ENCODE assay signal across 24 cellular contexts in the genomic region with DNA sequence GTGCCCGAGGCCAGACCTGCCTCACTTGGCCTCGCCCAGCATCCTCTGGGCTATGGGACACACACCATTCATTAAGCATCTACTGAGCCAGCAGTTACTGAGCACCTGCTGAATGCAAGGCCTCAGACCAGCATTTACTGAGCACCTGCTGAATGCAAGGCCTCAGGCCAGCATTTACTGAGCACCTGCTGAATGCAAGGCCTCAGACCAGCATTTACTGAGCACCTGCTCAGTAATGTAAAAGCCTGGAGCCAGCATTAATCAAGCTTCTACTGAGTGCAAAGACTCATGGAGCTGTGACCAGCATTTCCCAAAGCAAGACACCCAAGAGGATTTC. TPM values are rescaled to one million over a fixed set of nuclear protein-coding genes. Genes with fewer than 3 reads are reported as not detected.
DNase-seq lines count a peak whose midpoint lies in the region; ATAC-seq, FAIRE-seq and TF ChIP-seq lines count a peak whose summit lies in the region.
"Had no signal": no experiment of that assay in that cellular context is flagged by ENCODE, and none has a peak within 500 bp of the region (broad histone marks: within the 10 kb centered on the region; RNA-seq: fewer than 3 reads in every experiment).

No MANE protein-coding gene starts in this region.

- H3K4me1 Mint-ChIP-seq in CD4-positive, alpha-beta T cell (ENCODE audit: low read depth): peaks cover 11% of the 10 kb centered on the region

- H2AFZ ChIP-seq in K562 (ENCODE audit: low read depth, low read length): no peak overlapping the region

- WGBS in K562 (ENCODE audit: insufficient coverage, low coverage, missing lambda C conversion rate): 80% methylated on average over 1 of the region's 2 CpGs

- H3K9me3 Mint-ChIP-seq in CD4-positive, alpha-beta T cell: no peaks in the 10 kb centered on the region
- H3K9me3 Mint-ChIP-seq: CD14-positive monocyte; CD8-positive, alpha-beta T cell had no signal

- no peak for TF ChIP-seq RAD21 in K562 (CRISPR knock-in tag; conservative IDR thresholded peaks at IDR 0.05 in 1 of 2, IDR thresholded peaks at IDR 0.05 in 1 of 2)

- H4K20me1 ChIP-seq in K562 (replicated peaks; ENCODE audit: control insufficient read depth, insufficient read depth, low read length): no peaks in the 10 kb centered on the region

- no peak overlapping the region for H3K27ac Mint-ChIP-seq in CD4-positive, alpha-beta T cell
- H3K27ac Mint-ChIP-seq: CD4-positive, CD25-positive, alpha-beta regulatory T cell; CD8-positive, alpha-beta T cell had no signal

- POLR2A ChIA-PET in CD4-positive, alpha-beta T cell (lab: Charles Lee): no interaction called here
- POLR2A ChIA-PET in HEK293 (lab: Yijun Ruan, JAX) (no interaction called here), K562 (lab: Yijun Ruan, JAX) (interaction anchor here (0.7 kb wide), 1 partner anchor 12 kb away, joined by 3 read pairs; no protein-coding TSS in a partner anchor)

- H3K4me1 ChIP-seq in HEK293 (ENCODE audit: control insufficient read depth, insufficient read depth, low read length) (no peaks in the 10 kb centered on the region), K562 (replicated peaks in 1 of 2; ENCODE audit: control insufficient read depth in 2 of 2, insufficient read depth in 2 of 2, low read length in 2 of 2) (peaks cover 6 to 69% of the 10 kb centered on the region in 2 experiments; a peak in 3 of 5 replicates)
- H3K4me1 ChIP-seq: BE2C, Caco-2 had no signal

- no peak overlapping the region for H3K27ac ChIP-seq in CD4-positive, alpha-beta T cell (ENCODE audit: low read depth, low read length)
- H3K27ac ChIP-seq in HEK293 (ENCODE audit: extremely low read depth, low read depth, low read length) (no peak overlapping the region), K562 (ENCODE audit: extremely low read depth, low read depth, low read length) (no peak overlapping the region)
- H3K27ac ChIP-seq: BLaER1 had no signal

- no peaks in the 10 kb centered on the region for H3K36me3 ChIP-seq in HEK293 (ENCODE audit: control insufficient read depth in 2 of 2, insufficient read depth in 1 of 2, low read length in 2 of 2)
- H3K36me3 ChIP-seq in K562 (ENCODE audit: control insufficient read depth, insufficient read depth, low read length): 0 out of 3 replicates have a peak, but pooled peaks cover 3% of the 10 kb centered on the region
- H3K36me3 ChIP-seq: BE2C had no signal

- H3K9me3 ChIP-seq in CD4-positive, alpha-beta T cell (ENCODE audit: control insufficient read depth, low read length): no peaks in the 10 kb centered on the region
- no peaks in the 10 kb centered on the region for H3K9me3 ChIP-seq in HEK293 (ENCODE audit: control insufficient read depth, insufficient read depth, low read depth, low read length)
- no peaks in the 10 kb centered on the region; the same call in 1 of the 2 replicates for H3K9me3 ChIP-seq in K562 (replicated peaks; ENCODE audit: control insufficient read depth, insufficient read depth, low read depth, low read length)
- H3K9me3 ChIP-seq: BE2C, BLaER1, Caco-2 had no signal

- no peak for TF ChIP-seq CTCF in CD4-positive, alpha-beta T cell (IDR thresholded peaks at IDR 0.05)
- TF ChIP-seq CTCF in HEK293 (tag by site-specific recombination; IDR thresholded peaks at IDR 0.05): no peak
- no peak for TF ChIP-seq CTCF in K562 (IDR thresholded peaks at IDR 0.05 in 2 of 3, conservative IDR thresholded peaks at IDR 0.05 in 1 of 3; ENCODE audit: insufficient read depth in 2 of 3, low read depth in 1 of 3, low read length in 3 of 3)

- H3K79me2 ChIP-seq in K562 (ENCODE audit: control insufficient read depth, insufficient read depth, low read length): peaks cover 5% of the 10 kb centered on the region; the same call in 1 of the 3 replicates

- intact Hi-C loops in CD4-positive, alpha-beta T cell (cut with DNase I, micrococcal nuclease): no loop called here
- intact Hi-C loops in K562 (cut with micrococcal nuclease): no loop called here

- in situ Hi-C loops in K562 (cut with MboI): no loop called here

- no peaks in the 10 kb centered on the region for H3K9me1 ChIP-seq in K562 (ENCODE audit: control insufficient read depth, insufficient read depth, low read length)

- no peak for FAIRE-seq in K562 (lab: Jason Lieb, UNC)
- FAIRE-seq: A204.1, D721Med, G401.6, GM12891 had no signal

- no peak for DNase-seq in CD4-positive, alpha-beta T cell
- no peak for DNase-seq in K562 (ENCODE audit: extremely low read depth in 1 of 4, low spot score in 3 of 4)
- no peak for DNase-seq in stimulated activated CD4-positive, alpha-beta T cell treated with anti-CD3 and anti-CD28 coated beads, Interleukin-4, amount 100 ng/mL, for 1 hour
- no peak for DNase-seq in NCI-H510A treated with DMSO at 0.1 percent for 48 hours (lab: John Stamatoyannopoulos, UW)
- DNase-seq: 8988T; ACHN; C1 segment of cervical spinal cord; Caco-2; Calu3; CD4-positive, CD25-positive, alpha-beta regulatory T cell; CD8-positive, alpha-beta T cell; DMS79 treated with DMSO at 0.1 percent for 48 hours; GF-D8 had no signal

- no peak for TF ChIP-seq POLR2A in K562 (conservative IDR thresholded peaks at IDR 0.05)

- CTCF ChIA-PET in CD4-positive, alpha-beta T cell (lab: Charles Lee): no interaction called here
- CTCF ChIA-PET in HEK293 (lab: Yijun Ruan, JAX) (interaction anchor here (1.2 to 1.5 kb wide), 3 partner anchors 11 to 20 kb away, joined by 4 to 5 read pairs (median 4); no protein-coding TSS in a partner anchor), K562 (lab: Yijun Ruan, JAX; ENCODE audit: low intra/inter-chr PET ratio) (no interaction called here)

- peak overlapping the region; percentile 15 for H3K4me3 Mint-ChIP-seq in CD4-positive, alpha-beta T cell
- H3K4me3 Mint-ChIP-seq: CD14-positive monocyte; CD8-positive, alpha-beta T cell had no signal

- no peak overlapping the region for H3K4me2 ChIP-seq in K562 (ENCODE audit: insufficient read depth, low read length)
- H3K4me2 ChIP-seq: BLaER1 had no signal

- ATAC-seq in CD4-positive, alpha-beta T cell (ENCODE audit: poor library complexity): no peak
- ATAC-seq in K562: no peak
- ATAC-seq in GM21576 (IDR thresholded peaks at IDR 0.05; ENCODE audit: unreplicated experiment): no peak
- ATAC-seq: CD8-positive, alpha-beta T cell had no signal

- no peaks in the 10 kb centered on the region for H3K27me3 Mint-ChIP-seq in CD4-positive, alpha-beta T cell
- H3K27me3 Mint-ChIP-seq: CD4-positive, CD25-positive, alpha-beta regulatory T cell had no signal

- no peak overlapping the region for H3K9ac ChIP-seq in K562 (ENCODE audit: insufficient read depth in 1 of 2, low read depth in 2 of 2, low read length in 2 of 2)
- H3K9ac ChIP-seq: BLaER1 had no signal

- no peak for TF ChIP-seq EP300 in K562 (IDR thresholded peaks at IDR 0.05; ENCODE audit: low read length)

- no peak overlapping the region for H3K4me3 ChIP-seq in HEK293 (ENCODE audit: low read depth, low read length)
- H3K4me3 ChIP-seq in K562: no peak overlapping the region
- H3K4me3 ChIP-seq: BLaER1 had no signal

- peaks cover 9% of the 10 kb centered on the region for H3K36me3 Mint-ChIP-seq in CD4-positive, alpha-beta T cell (ENCODE audit: low read depth)
- H3K36me3 Mint-ChIP-seq: CD4-positive, CD25-positive, alpha-beta regulatory T cell had no signal

- no TSS peak for BruUV-seq in K562 (replicated peaks; lab: Mats Ljungman, UMichigan)

- H3K27me3 ChIP-seq in CD4-positive, alpha-beta T cell (ENCODE audit: control insufficient read depth, insufficient read depth, low read length): no peaks in the 10 kb centered on the region
- H3K27me3 ChIP-seq in K562 (ENCODE audit: control insufficient read depth in 2 of 2, insufficient read depth in 2 of 2, low read length in 2 of 2): no peaks in the 10 kb centered on the region
- H3K27me3 ChIP-seq: BE2C, BLaER1 had no signal

RNA-seq across cellular contexts. Expression of gene ATP8B3, which starts 3.7 kb away (rescaled TPM):
- 1 to 10 TPM; 2.5 to 3.2 TPM for total RNA-seq in CD4-positive, alpha-beta T cell
- 40.7 and 89.4 TPM in 2 replicates for total RNA-seq in K562 (2011; cell fraction: chromatin; rRNA removed; ENCODE audit: low replicate concordance)
- total RNA-seq in K562 (2011; cell fraction: nucleolus; rRNA removed): 37.1 and 44.7 TPM in 2 replicates
- total RNA-seq in K562 (2011; cell fraction: nucleoplasm; rRNA removed): 35.0 and 38.7 TPM in 2 replicates
- total RNA-seq in K562 (2014; rRNA removed) (3.2 and 5.0 TPM in 2 replicates), K562 (2014; rRNA removed; fragmentation: Illumina TruSeq; extraction: Trizol) (3.2 and 3.6 TPM in 2 replicates), K562 (2015; rRNA removed; fragmentation: Illumina TruSeq; extraction: Trizol) (3.8 and 4.3 TPM in 2 replicates), K562 (2021) (12.3 and 13.2 TPM in 2 replicates)
- polyA plus RNA-seq in K562 (2011; rRNA removed) (8.3 and 13.2 TPM in 2 replicates), K562 (2014; fragmentation: Illumina TruSeq; extraction: Trizol) (6.0 and 6.4 TPM in 2 replicates), K562 (2014; fragmentation: Nextera tagmentation; extraction: Ambion mirVana) (1 to 10 TPM; 1.2 to 2.2 TPM), K562 (2014; rRNA removed) (10.1 and 11.9 TPM in 2 replicates)
- 12.0 and 13.1 TPM in 2 replicates for polyA plus RNA-seq in K562 (2011; cell fraction: cytosol; rRNA removed)
- polyA plus RNA-seq in K562 (2011; cell fraction: nucleus; rRNA removed): 36.1 and 44.4 TPM in 2 replicates
- polyA plus RNA-seq in K562 (2012): 5.6 and 7.6 TPM in 2 replicates
- polyA minus RNA-seq in K562 (2011; rRNA and poly(A)+ RNA removed): 9.7 and 10.4 TPM in 2 replicates
- polyA minus RNA-seq in K562 (2011; cell fraction: cytosol; rRNA and poly(A)+ RNA removed): 7.3 and 10.2 TPM in 2 replicates
- polyA minus RNA-seq in K562 (2011; cell fraction: nucleus; rRNA and poly(A)+ RNA removed): 5.4 and 7.0 TPM in 2 replicates

RNA-seq across cellular contexts. Expression of gene REXO1, which starts 39.9 kb away (rescaled TPM):
- total RNA-seq in CD4-positive, alpha-beta T cell: 100 to 1,000 TPM; 106 to 114 TPM
- 46.7 and 163 TPM in 2 replicates for total RNA-seq in K562 (2011; cell fraction: chromatin; rRNA removed; ENCODE audit: low replicate concordance)
- total RNA-seq in K562 (2011; cell fraction: nucleolus; rRNA removed): 112 and 114 TPM in 2 replicates
- 55.0 and 57.6 TPM in 2 replicates for total RNA-seq in K562 (2011; cell fraction: nucleoplasm; rRNA removed)
- 15.8 and 21.9 TPM in 2 replicates for total RNA-seq in K562 (2014; rRNA removed)
- total RNA-seq in K562 (2014; rRNA removed; fragmentation: Illumina TruSeq; extraction: Trizol): 3.5 and 4.5 TPM in 2 replicates
- 15.8 and 20.8 TPM in 2 replicates for total RNA-seq in K562 (2015; rRNA removed; fragmentation: Illumina TruSeq; extraction: Trizol)
- 52.4 and 63.3 TPM in 2 replicates for total RNA-seq in K562 (2021)
- 14.6 and 21.5 TPM in 2 replicates for polyA plus RNA-seq in K562 (2011; rRNA removed)
- polyA plus RNA-seq in K562 (2011; cell fraction: cytosol; rRNA removed): 17.4 and 27.3 TPM in 2 replicates
- 56.5 and 100 TPM in 2 replicates for polyA plus RNA-seq in K562 (2011; cell fraction: nucleus; rRNA removed)
- 37.1 and 39.8 TPM in 2 replicates for polyA plus RNA-seq in K562 (2012)
- 16.7 and 40.7 TPM in 2 replicates for polyA plus RNA-seq in K562 (2014; fragmentation: Illumina TruSeq; extraction: Trizol)
- polyA plus RNA-seq in K562 (2014; fragmentation: Nextera tagmentation; extraction: Ambion mirVana): under 1 TPM; 0.04 to 0.29 TPM
- 31.0 and 50.1 TPM in 2 replicates for polyA plus RNA-seq in K562 (2014; rRNA removed)
- 7.4 and 11.2 TPM in 2 replicates for polyA minus RNA-seq in K562 (2011; rRNA and poly(A)+ RNA removed)
- polyA minus RNA-seq in K562 (2011; cell fraction: cytosol; rRNA and poly(A)+ RNA removed): 23.8 and 34.7 TPM in 2 replicates
- 19.5 and 21.3 TPM in 2 replicates for polyA minus RNA-seq in K562 (2011; cell fraction: nucleus; rRNA and poly(A)+ RNA removed)

RNA-seq across cellular contexts. Expression of gene KLF16, which starts 55.0 kb away (rescaled TPM):
- total RNA-seq in CD4-positive, alpha-beta T cell: 10 to 100 TPM; 83.8 to 89.2 TPM
- total RNA-seq in K562 (2011; cell fraction: chromatin; rRNA removed; ENCODE audit: low replicate concordance): 5.8 and 14.0 TPM in 2 replicates
- 11.7 and 16.7 TPM in 2 replicates for total RNA-seq in K562 (2011; cell fraction: nucleolus; rRNA removed)
- 6.4 and 7.5 TPM in 2 replicates for total RNA-seq in K562 (2011; cell fraction: nucleoplasm; rRNA removed)
- total RNA-seq in K562 (2014; rRNA removed) (15.5 and 22.0 TPM in 2 replicates), K562 (2014; rRNA removed; fragmentation: Illumina TruSeq; extraction: Trizol) (3.4 and 3.8 TPM in 2 replicates), K562 (2015; rRNA removed; fragmentation: Illumina TruSeq; extraction: Trizol) (7.9 and 9.4 TPM in 2 replicates), K562 (2021) (59.1 and 60.4 TPM in 2 replicates)
- polyA plus RNA-seq in K562 (2011; rRNA removed) (3.7 and 4.8 TPM in 2 replicates), K562 (2014; fragmentation: Illumina TruSeq; extraction: Trizol) (6.8 and 13.1 TPM in 2 replicates), K562 (2014; fragmentation: Nextera tagmentation; extraction: Ambion mirVana) (under 1 TPM; 0.04 to 0.10 TPM), K562 (2014; rRNA removed) (15.4 and 27.5 TPM in 2 replicates)
- 7.1 and 44.8 TPM in 2 replicates for polyA plus RNA-seq in K562 (2011; cell fraction: cytosol; rRNA removed)
- polyA plus RNA-seq in K562 (2011; cell fraction: nucleus; rRNA removed): 14.2 and 29.1 TPM in 2 replicates
- 20.8 and 23.7 TPM in 2 replicates for polyA plus RNA-seq in K562 (2012)
- 1.0 and 1.3 TPM in 2 replicates for polyA minus RNA-seq in K562 (2011; rRNA and poly(A)+ RNA removed)
- 15.0 and 25.4 TPM in 2 replicates for polyA minus RNA-seq in K562 (2011; cell fraction: cytosol; rRNA and poly(A)+ RNA removed)
- 5.8 and 6.6 TPM in 2 replicates for polyA minus RNA-seq in K562 (2011; cell fraction: nucleus; rRNA and poly(A)+ RNA removed)

RNA-seq across cellular contexts. Expression of gene ONECUT3, which starts 55.1 kb away (rescaled TPM):
- not detected for total RNA-seq in CD4-positive, alpha-beta T cell
- total RNA-seq in K562 (2011; cell fraction: chromatin; rRNA removed; ENCODE audit: low replicate concordance): 0.12 TPM in 1 of 2 replicates, not detected in the other
- not detected in 2 replicates for total RNA-seq in K562 (2011; cell fraction: nucleolus; rRNA removed)
- 0.08 TPM in 1 of 2 replicates, not detected in the other for total RNA-seq in K562 (2011; cell fraction: nucleoplasm; rRNA removed)
- total RNA-seq in K562 (2014; rRNA removed): not detected in 2 replicates
- total RNA-seq in K562 (2014; rRNA removed; fragmentation: Illumina TruSeq; extraction: Trizol): not detected in 2 replicates
- not detected in 2 replicates for total RNA-seq in K562 (2015; rRNA removed; fragmentation: Illumina TruSeq; extraction: Trizol)
- not detected in 2 replicates for total RNA-seq in K562 (2021)
- 0.01 TPM in 1 of 2 replicates, not detected in the other for polyA plus RNA-seq in K562 (2011; rRNA removed)
- polyA plus RNA-seq in K562 (2011; cell fraction: cytosol; rRNA removed): 0.01 and 0.04 TPM in 2 replicates
- 0.06 and 0.14 TPM in 2 replicates for polyA plus RNA-seq in K562 (2011; cell fraction: nucleus; rRNA removed)
- polyA plus RNA-seq in K562 (2012): 0.01 and 0.07 TPM in 2 replicates
- polyA plus RNA-seq in K562 (2014; fragmentation: Illumina TruSeq; extraction: Trizol): not detected in 2 replicates
- not detected for polyA plus RNA-seq in K562 (2014; fragmentation: Nextera tagmentation; extraction: Ambion mirVana)
- polyA plus RNA-seq in K562 (2014; rRNA removed): not detected in 2 replicates
- polyA minus RNA-seq in K562 (2011; rRNA and poly(A)+ RNA removed): 0.03 TPM in 1 of 2 replicates, not detected in the other
- not detected in 2 replicates for polyA minus RNA-seq in K562 (2011; cell fraction: cytosol; rRNA and poly(A)+ RNA removed)
- not detected in 2 replicates for polyA minus RNA-seq in K562 (2011; cell fraction: nucleus; rRNA and poly(A)+ RNA removed)
- total RNA-seq: A673; Caco-2; CD4-positive, CD25-positive, alpha-beta regulatory T cell; CD8-positive, alpha-beta T cell had no signal
- polyA plus RNA-seq: AG04450; CD14-positive monocyte; CD4-positive, CD25-positive, alpha-beta regulatory T cell had no signal
